Comparison of ENCODE assay signal across 1 cellular context in the genomic region with DNA sequence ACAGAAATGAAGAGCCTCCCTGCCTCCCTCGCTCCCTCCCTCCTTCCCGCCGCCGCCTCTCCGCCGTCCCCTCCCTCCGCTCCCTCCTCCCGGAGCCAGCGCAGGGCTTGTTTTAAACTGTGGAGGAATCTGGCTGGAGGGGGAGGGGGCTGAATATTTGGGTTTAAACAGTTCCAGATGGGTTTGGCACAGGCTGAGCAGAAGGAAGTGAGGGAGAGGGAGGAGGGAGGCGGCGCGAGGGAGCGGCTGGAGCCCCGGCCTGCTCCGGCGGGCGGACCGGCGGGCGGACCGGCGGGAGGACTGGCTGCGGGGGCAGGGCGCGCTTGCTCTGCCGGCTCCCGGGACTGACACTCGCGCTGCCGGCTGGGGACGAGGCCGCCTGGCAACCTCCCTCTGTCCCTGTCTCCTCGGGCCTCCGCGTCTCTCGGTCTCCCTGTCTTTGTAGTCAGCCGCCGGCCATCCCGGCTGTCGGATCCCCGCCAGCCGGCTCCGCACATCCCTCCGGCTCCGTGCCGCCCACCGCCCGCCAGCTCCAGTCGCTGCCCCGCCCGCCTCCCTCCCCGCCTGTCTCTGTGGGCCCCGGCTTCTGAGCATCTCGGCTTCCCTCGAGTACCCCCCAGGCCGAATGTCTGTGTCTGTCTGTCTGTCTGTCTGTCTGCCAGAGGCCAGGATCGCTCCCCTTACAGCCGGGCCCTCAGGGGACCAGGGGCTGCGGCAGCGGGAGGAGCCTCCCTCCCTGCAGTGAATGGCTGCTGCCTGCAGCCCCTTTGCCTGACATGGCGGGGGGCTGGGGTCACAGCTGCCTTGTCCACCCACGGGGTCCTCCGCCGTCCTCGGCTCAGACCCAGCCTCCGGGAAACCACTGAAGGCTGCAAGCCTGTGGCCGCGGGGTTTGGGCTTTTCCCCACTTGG.
A peak's percentile ranks its signal among the peaks of the same experiment; 100 is the strongest.
TF ChIP-seq lines count a peak whose summit lies in the region.

No MANE protein-coding gene starts in this region.

TF ChIP-seq in HepG2, 621 proteins besides CTCF, POLR2A, EP300 and RAD21 (continued from another document):
- TF ChIP-seq, protein P1, sequence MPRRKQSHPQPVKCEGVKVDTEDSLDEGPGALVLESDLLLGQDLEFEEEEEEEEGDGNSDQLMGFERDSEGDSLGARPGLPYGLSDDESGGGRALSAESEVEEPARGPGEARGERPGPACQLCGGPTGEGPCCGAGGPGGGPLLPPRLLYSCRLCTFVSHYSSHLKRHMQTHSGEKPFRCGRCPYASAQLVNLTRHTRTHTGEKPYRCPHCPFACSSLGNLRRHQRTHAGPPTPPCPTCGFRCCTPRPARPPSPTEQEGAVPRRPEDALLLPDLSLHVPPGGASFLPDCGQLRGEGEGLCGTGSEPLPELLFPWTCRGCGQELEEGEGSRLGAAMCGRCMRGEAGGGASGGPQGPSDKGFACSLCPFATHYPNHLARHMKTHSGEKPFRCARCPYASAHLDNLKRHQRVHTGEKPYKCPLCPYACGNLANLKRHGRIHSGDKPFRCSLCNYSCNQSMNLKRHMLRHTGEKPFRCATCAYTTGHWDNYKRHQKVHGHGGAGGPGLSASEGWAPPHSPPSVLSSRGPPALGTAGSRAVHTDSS (CRISPR knock-in tag; conservative IDR thresholded peaks at IDR 0.05), result no peak
- TF ChIP-seq GABPB1 (CRISPR knock-in tag; IDR thresholded peaks at IDR 0.05), result peak; percentile 12; the same call in 1 of the 2 replicates
- no peak for TF ChIP-seq ZNF484 (CRISPR knock-in tag; IDR thresholded peaks at IDR 0.05; ENCODE audit: borderline replicate concordance, low read depth)
- TF ChIP-seq GLI4 (CRISPR knock-in tag; IDR thresholded peaks at IDR 0.05; ENCODE audit: borderline replicate concordance), result no peak
- no peak for TF ChIP-seq ZNF451 (CRISPR knock-in tag; IDR thresholded peaks at IDR 0.05)
- TF ChIP-seq ZNF354B (CRISPR knock-in tag; IDR thresholded peaks at IDR 0.05), result no peak
- peak; percentile 47; the same call in 1 of the 2 replicates for TF ChIP-seq MTF2 (CRISPR knock-in tag; IDR thresholded peaks at IDR 0.05; ENCODE audit: borderline replicate concordance)
- no peak for TF ChIP-seq ZFP36L2 (CRISPR knock-in tag; IDR thresholded peaks at IDR 0.05)
- TF ChIP-seq NKX3-1 (CRISPR knock-in tag; IDR thresholded peaks at IDR 0.05), result no peak
TF ChIP-seq in HepG2: peak in this region for 6.
